Comparison of ENCODE assay signal across 15 cellular contexts in the genomic region with DNA sequence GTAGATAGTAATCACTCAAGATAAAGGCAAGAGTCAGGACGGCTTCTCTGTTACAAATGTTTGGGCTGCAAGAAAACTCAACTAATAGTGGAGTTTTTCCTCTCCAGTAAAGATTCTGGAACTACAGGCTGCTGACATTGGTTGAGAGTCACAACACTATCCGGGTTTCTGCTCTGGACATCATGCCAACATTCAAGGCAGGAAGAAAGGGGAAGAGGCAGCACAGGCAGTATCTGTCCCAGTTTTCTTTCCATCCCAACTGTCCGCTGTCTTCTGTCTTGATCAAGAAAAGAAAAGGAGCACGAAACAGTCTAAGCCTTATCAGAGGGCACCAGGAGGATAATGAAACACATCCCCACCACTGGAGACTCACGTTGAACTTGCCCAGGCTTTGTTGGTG.
DNase-seq lines count a peak whose midpoint lies in the region; ATAC-seq and TF ChIP-seq lines count a peak whose summit lies in the region.
"Had no signal": no experiment of that assay in that cellular context is flagged by ENCODE, and none has a peak within 500 bp of the region (broad histone marks: within the 10 kb centered on the region; RNA-seq: fewer than 3 reads in every experiment).

No MANE protein-coding gene starts in this region.

- no peak overlapping the region for H2AK5ac ChIP-seq in IMR-90 (ENCODE audit: low read depth, low read length)

- H3K9me3 ChIP-seq in IMR-90 (ENCODE audit: control insufficient read depth, insufficient read depth, low read length), result no peaks in the 10 kb centered on the region
- H3K9me3 ChIP-seq in WERI-Rb-1 (ENCODE audit: severe bottlenecking), result no peaks in the 10 kb centered on the region
- no peaks in the 10 kb centered on the region for H3K9me3 ChIP-seq in BE2C
- H3K9me3 ChIP-seq: A549 had no signal

- in situ Hi-C loops in IMR-90 (cut with MboI; ENCODE audit: low sequenced_read_pairs), result no loop called here

- H4K8ac ChIP-seq in IMR-90 (ENCODE audit: low read depth in 2 of 2, low read length in 2 of 2), result no peak overlapping the region

- intact Hi-C loops in IMR-90 (cut with micrococcal nuclease) (no loop called here), left cardiac atrium (cut with DNase I) (no loop called here)

- H3K27ac Mint-ChIP-seq in nephron progenitor cell, result peak overlapping the region; percentile 2
- H3K27ac Mint-ChIP-seq: CD8-positive, alpha-beta T cell; IgD-negative memory B cell had no signal

- no peak for ATAC-seq in IMR-90 (ENCODE audit: low read depth)
- ATAC-seq in left cardiac atrium, result no peak
- ATAC-seq: A549; CD8-positive, alpha-beta T cell had no signal

- no peak for TF ChIP-seq CTCF in IMR-90 (conservative IDR thresholded peaks at IDR 0.05; ENCODE audit: low read depth, low read length)
- TF ChIP-seq CTCF in nephron progenitor cell (IDR thresholded peaks at IDR 0.05), result no peak
- no peak for TF ChIP-seq CTCF in WERI-Rb-1 (IDR thresholded peaks at IDR 0.05; ENCODE audit: low read depth, low read length)
- TF ChIP-seq CTCF in BE2C (IDR thresholded peaks at IDR 0.05; ENCODE audit: low read depth, low read length), result no peak

- H3K4me1 Mint-ChIP-seq in nephron progenitor cell, result peaks cover 48% of the 10 kb centered on the region
- H3K4me1 Mint-ChIP-seq: CD14-positive monocyte, IgD-negative memory B cell had no signal

- dilution Hi-C loops in IMR-90 (cut with HindIII; ENCODE audit: low sequenced_read_pairs, unreplicated experiment), result no loop called here

- H2BK15ac ChIP-seq in IMR-90 (ENCODE audit: low read depth, low read length), result no peak overlapping the region

- H3K14ac ChIP-seq in IMR-90 (replicated peaks; ENCODE audit: low read depth, low read length), result no peak overlapping the region; the same call in 1 of the 2 replicates

- H2AFZ ChIP-seq in IMR-90 (replicated peaks; ENCODE audit: low read length, poor library complexity), result no peak overlapping the region
- H2AFZ ChIP-seq: GM23248 had no signal

- no peak overlapping the region for H3K4me2 ChIP-seq in IMR-90 (ENCODE audit: low read depth, low read length)
- H3K4me2 ChIP-seq: A549 had no signal

- H4K91ac ChIP-seq in IMR-90 (ENCODE audit: insufficient read depth, low read depth, low read length), result no peak overlapping the region

- H4K5ac ChIP-seq in IMR-90 (ENCODE audit: low read depth, low read length), result no peak overlapping the region

- no peaks in the 10 kb centered on the region for H3K27me3 Mint-ChIP-seq in nephron progenitor cell (ENCODE audit: low read depth, poor library complexity)

- no peak overlapping the region for H3K9ac ChIP-seq in IMR-90 (ENCODE audit: low read depth, low read length)
- H3K9ac ChIP-seq: GM23248 had no signal

- no peaks in the 10 kb centered on the region for H3K79me1 ChIP-seq in IMR-90 (ENCODE audit: low read depth in 1 of 2, low read length in 2 of 2)

- H3K27ac ChIP-seq in IMR-90 (ENCODE audit: insufficient read depth, low read length) (no peak overlapping the region), WERI-Rb-1 (no peak overlapping the region)
- H3K27ac ChIP-seq: A549, GM23248 had no signal

- no peak overlapping the region for H2BK5ac ChIP-seq in IMR-90 (ENCODE audit: low read depth, low read length, poor library complexity, severe bottlenecking)

- DNase-seq in IMR-90, result no peak
- peak; percentile 62 for DNase-seq in cerebellar cortex (ENCODE audit: low spot score)
- DNase-seq in nephron progenitor cell, result no peak
- no peak for DNase-seq in left cardiac atrium
- DNase-seq in WERI-Rb-1, result no peak
- DNase-seq in kidney glomerular epithelial cell (lab: John Stamatoyannopoulos, UW), result no peak
- no peak for DNase-seq in BE2C
- DNase-seq: CD8-positive, alpha-beta T cell; COR-L47; DND-41; GM23248; H9 had no signal

- H3K4me3 Mint-ChIP-seq in nephron progenitor cell, result no peak overlapping the region
- H3K4me3 Mint-ChIP-seq: CD14-positive monocyte; CD8-positive, alpha-beta T cell; H9; IgD-negative memory B cell had no signal

- H3K27me3 ChIP-seq in IMR-90 (ENCODE audit: control insufficient read depth, insufficient read depth, low read length) (peaks cover 7% of the 10 kb centered on the region), WERI-Rb-1 (ENCODE audit: insufficient read depth, low read depth, severe bottlenecking) (no peaks in the 10 kb centered on the region), BE2C (no peaks in the 10 kb centered on the region)

- POLR2A ChIA-PET in IMR-90 (lab: Charles Lee; ENCODE audit: unreplicated experiment), result no interaction called here

- no peak overlapping the region for H3K4ac ChIP-seq in IMR-90 (ENCODE audit: low read depth, low read length)

- 0 out of 2 replicates have a peak overlapping the region, but pooled peaks have one; percentile 16 for H3K23ac ChIP-seq in IMR-90 (ENCODE audit: low read depth, low read length)

- no peak overlapping the region for H2BK20ac ChIP-seq in IMR-90 (ENCODE audit: low read depth, low read length)

- H3K18ac ChIP-seq in IMR-90 (ENCODE audit: low read depth, low read length), result no peak overlapping the region

- no peaks in the 10 kb centered on the region for H4K20me1 ChIP-seq in IMR-90 (ENCODE audit: insufficient read depth, low read length)

- H3K36me3 ChIP-seq in IMR-90 (ENCODE audit: control insufficient read depth, insufficient read depth, low read length) (no peaks in the 10 kb centered on the region), WERI-Rb-1 (no peaks in the 10 kb centered on the region), BE2C (no peaks in the 10 kb centered on the region)

- WGBS in IMR-90 (ENCODE audit: extremely low coverage in 2 of 2, insufficient read length in 1 of 2), 2 experiments, result no CpG with 5 or more reads among the region's 5 CpGs

- H3K4me1 ChIP-seq in IMR-90 (ENCODE audit: control insufficient read depth, insufficient read depth, low read length) (no peaks in the 10 kb centered on the region; the same call in 1 of the 2 replicates), BE2C (no peaks in the 10 kb centered on the region; the same call in 1 of the 2 replicates)
- H3K4me1 ChIP-seq: A549 had no signal

- CTCF ChIA-PET in IMR-90 (lab: Yijun Ruan, JAX), result no interaction called here

- no peak overlapping the region for H2AK9ac ChIP-seq in IMR-90 (replicated peaks; ENCODE audit: low read depth, low read length, poor library complexity)

- no peak overlapping the region for H2BK120ac ChIP-seq in IMR-90 (ENCODE audit: low read depth, low read length)

- H3K36me3 Mint-ChIP-seq in nephron progenitor cell (ENCODE audit: low read depth), result no peaks in the 10 kb centered on the region
- H3K36me3 Mint-ChIP-seq: CD14-positive monocyte; CD8-positive, alpha-beta T cell; IgD-negative memory B cell had no signal

- no TSS peak for BruUV-seq in IMR-90 (replicated peaks; lab: Mats Ljungman, UMichigan)

- no peak for TF ChIP-seq RAD21 in IMR-90 (IDR thresholded peaks at IDR 0.05; ENCODE audit: low read length)

- no peaks in the 10 kb centered on the region for H3K9me3 Mint-ChIP-seq in nephron progenitor cell
- H3K9me3 Mint-ChIP-seq: CD14-positive monocyte; CD8-positive, alpha-beta T cell; H9; IgD-negative memory B cell had no signal

- TF ChIP-seq POLR2A in IMR-90 (IDR thresholded peaks at IDR 0.05; ENCODE audit: low read depth, low read length), result no peak

- no peaks in the 10 kb centered on the region for H3K9me1 ChIP-seq in IMR-90 (ENCODE audit: insufficient read depth, low read length)

- H3K4me3 ChIP-seq in IMR-90 (ENCODE audit: insufficient read depth, low read depth, low read length) (no peak overlapping the region), WERI-Rb-1 (ENCODE audit: low read depth, low read length) (no peak overlapping the region), BE2C (ENCODE audit: low read depth, low read length) (no peak overlapping the region)
- H3K4me3 ChIP-seq: A549, GM23248 had no signal

- no peak overlapping the region for H3K56ac ChIP-seq in IMR-90 (ENCODE audit: extremely low read depth, insufficient read depth, low read length)

TF ChIP-seq in IMR-90, 13 proteins besides CTCF, POLR2A, EP300 and RAD21:
- TF ChIP-seq CHD1 (IDR thresholded peaks at IDR 0.05; ENCODE audit: low read depth, low read length) (no peak), NFE2L2 (IDR thresholded peaks at IDR 0.05; ENCODE audit: low read depth, low read length) (no peak)
- TF ChIP-seq, protein P1, sequence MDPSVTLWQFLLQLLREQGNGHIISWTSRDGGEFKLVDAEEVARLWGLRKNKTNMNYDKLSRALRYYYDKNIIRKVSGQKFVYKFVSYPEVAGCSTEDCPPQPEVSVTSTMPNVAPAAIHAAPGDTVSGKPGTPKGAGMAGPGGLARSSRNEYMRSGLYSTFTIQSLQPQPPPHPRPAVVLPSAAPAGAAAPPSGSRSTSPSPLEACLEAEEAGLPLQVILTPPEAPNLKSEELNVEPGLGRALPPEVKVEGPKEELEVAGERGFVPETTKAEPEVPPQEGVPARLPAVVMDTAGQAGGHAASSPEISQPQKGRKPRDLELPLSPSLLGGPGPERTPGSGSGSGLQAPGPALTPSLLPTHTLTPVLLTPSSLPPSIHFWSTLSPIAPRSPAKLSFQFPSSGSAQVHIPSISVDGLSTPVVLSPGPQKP (IDR thresholded peaks at IDR 0.05; ENCODE audit: borderline replicate concordance, low read depth, low read length), result no peak
